In genomic region chr16:23321206-23321875, GRCh38 we compare ENCODE assay signal across 21 cellular contexts. TPM values are rescaled to one million over a fixed set of nuclear protein-coding genes. Genes with fewer than 3 reads are reported as not detected.
DNase-seq lines count a peak whose midpoint lies in the region; ATAC-seq and TF ChIP-seq lines count a peak whose summit lies in the region.
"Had no signal": no experiment of that assay in that cellular context is flagged by ENCODE, and none has a peak within 500 bp of the region (broad histone marks: within the 10 kb centered on the region; RNA-seq: fewer than 3 reads in every experiment).

No MANE protein-coding gene starts in this region.

- no peaks in the 10 kb centered on the region for H3K36me3 Mint-ChIP-seq in MCF 10A (ENCODE audit: insufficient read depth, unreplicated experiment)

- H3K9ac ChIP-seq in mesendoderm (ENCODE audit: low read length) = no peak overlapping the region

- TF ChIP-seq POLR2A in breast epithelium (IDR thresholded peaks at IDR 0.05) (no peak), upper lobe of left lung (IDR thresholded peaks at IDR 0.05) (no peak)

- H3K4me1 ChIP-seq in breast epithelium (no peaks in the 10 kb centered on the region), mesendoderm (ENCODE audit: control insufficient read depth, low read depth, low read length) (no peaks in the 10 kb centered on the region), upper lobe of left lung (peaks cover 19 to 60% (median 32%) of the 10 kb centered on the region in 4 donors)
- H3K4me1 ChIP-seq: Caco-2 had no signal

- H3K79me1 ChIP-seq in mesendoderm (ENCODE audit: low read length) = no peaks in the 10 kb centered on the region

- H3K4me3 Mint-ChIP-seq in MCF 10A (ENCODE audit: unreplicated experiment) = no peak overlapping the region
- H3K4me3 Mint-ChIP-seq: CD4-positive, alpha-beta T cell; H9 had no signal

- H3K79me2 ChIP-seq in mesendoderm (ENCODE audit: control insufficient read depth, insufficient read depth, low read length) = no peaks in the 10 kb centered on the region

- no peak for ATAC-seq in upper lobe of left lung (ENCODE audit: low FRiP score in 2 of 2)
- ATAC-seq: A549 had no signal

- H3K27ac ChIP-seq in breast epithelium (no peak overlapping the region), mesendoderm (ENCODE audit: low read depth, low read length) (no peak overlapping the region), upper lobe of left lung (peak overlapping the region; percentile 5 to 79 (median 61))
- H3K27ac ChIP-seq: 22Rv1, A549, C4-2B, HL-60 had no signal

- H3K4me3 ChIP-seq in breast epithelium = no peak overlapping the region
- H3K4me3 ChIP-seq in mesendoderm (ENCODE audit: low read length) = no peak overlapping the region
- H3K4me3 ChIP-seq in upper lobe of left lung = no peak overlapping the region
- H3K4me3 ChIP-seq: A549 had no signal

- POLR2A ChIA-PET in MCF 10A (lab: Yijun Ruan, JAX) = interaction anchor here (0.9 to 1.7 kb wide), 2 partner anchors 69 to 138 kb away, joined by 4 read pairs; no protein-coding TSS in a partner anchor

- H2BK15ac ChIP-seq in mesendoderm (replicated peaks; ENCODE audit: low read depth) = no peak overlapping the region

- BruUV-seq in MCF 10A (replicated peaks; lab: Mats Ljungman, UMichigan) = no TSS peak

- H4K5ac ChIP-seq in mesendoderm (ENCODE audit: low read length) = no peak overlapping the region

- no peak overlapping the region for H3K56ac ChIP-seq in mesendoderm (ENCODE audit: low read length)

- TF ChIP-seq EP300 in upper lobe of left lung (IDR thresholded peaks at IDR 0.05) = no peak

- peak overlapping the region; percentile 24 for H3K23ac ChIP-seq in mesendoderm (ENCODE audit: low read length)

- no CpG with 5 or more reads among the region's 14 CpGs for WGBS in mesendoderm (ENCODE audit: extremely low coverage, insufficient coverage, low lambda C conversion rate)
- 87 to 95% methylated on average over 14 of the region's 14 CpGs for WGBS in upper lobe of left lung, 2 donors

- H3K27me3 ChIP-seq in breast epithelium (no peaks in the 10 kb centered on the region), mesendoderm (ENCODE audit: insufficient read depth, low read length, poor library complexity) (no peaks in the 10 kb centered on the region), upper lobe of left lung (no peaks in the 10 kb centered on the region)

- H4K8ac ChIP-seq in mesendoderm (ENCODE audit: low read depth, low read length) = no peak overlapping the region

- no peaks in the 10 kb centered on the region for H3K9me3 ChIP-seq in breast epithelium
- H3K9me3 ChIP-seq in upper lobe of left lung = no peaks in the 10 kb centered on the region
- H3K9me3 ChIP-seq: A549, Caco-2 had no signal

- peak overlapping the region; percentile 5 for H3K27ac Mint-ChIP-seq in MCF 10A (ENCODE audit: low read depth, unreplicated experiment)
- H3K27ac Mint-ChIP-seq: CD4-positive, alpha-beta T cell; H9 had no signal

- no peak overlapping the region for H3K18ac ChIP-seq in mesendoderm (ENCODE audit: low read length)

- no peak overlapping the region for H3K4me2 ChIP-seq in mesendoderm (ENCODE audit: low read length)
- H3K4me2 ChIP-seq: A549 had no signal

- CTCF ChIA-PET in MCF 10A (lab: Yijun Ruan, JAX) = interaction anchor here (0.7 kb wide), 1 partner anchor 1695 kb away, joined by 3 read pairs; no protein-coding TSS in a partner anchor

- H2BK5ac ChIP-seq in mesendoderm (ENCODE audit: low read length) = no peak overlapping the region

- DNase-seq in MCF 10A (ENCODE audit: unreplicated experiment) = no peak
- DNase-seq in breast epithelium (ENCODE audit: low spot score in 2 of 2) = no peak
- no peak for DNase-seq in mesendoderm
- peak; percentile 76 for DNase-seq in posterior vena cava (ENCODE audit: low spot score)
- no peak for DNase-seq in upper lobe of left lung
- no peak for DNase-seq in HK-2 (ENCODE audit: unreplicated experiment)
- no peak for DNase-seq in activated CD4-positive, alpha-beta T cell treated with anti-CD3 and anti-CD28 coated beads for 1 hour
- DNase-seq in activated effector memory CD4-positive, alpha-beta T cell treated with anti-CD3 and anti-CD28 coated beads, Interleukin-2, amount 50 U/mL, for 16 hours = no peak
- DNase-seq: AML-193; Caco-2; CD4-positive, alpha-beta T cell; DMS153; GF-D8; H9; IMR-90 had no signal

- no peak overlapping the region for H2BK120ac ChIP-seq in mesendoderm (ENCODE audit: low read depth, low read length)

- no peak overlapping the region for H3K4ac ChIP-seq in mesendoderm (ENCODE audit: low read depth, low read length)

- H3K9me3 Mint-ChIP-seq in MCF 10A (ENCODE audit: unreplicated experiment) = no peaks in the 10 kb centered on the region
- H3K9me3 Mint-ChIP-seq: CD4-positive, alpha-beta T cell; H9 had no signal

- intact Hi-C loops in MCF 10A (cut with micrococcal nuclease) (no loop called here), breast epithelium (cut with DNase I; ENCODE audit: low total_unique reads) (no loop called here), posterior vena cava (cut with DNase I) (no loop called here)

- peaks cover 16% of the 10 kb centered on the region for H3K4me1 Mint-ChIP-seq in MCF 10A (ENCODE audit: insufficient read depth, unreplicated experiment)

- no peak overlapping the region for H2AK5ac ChIP-seq in mesendoderm (ENCODE audit: low read length)

- no peaks in the 10 kb centered on the region for H3K27me3 Mint-ChIP-seq in MCF 10A (ENCODE audit: insufficient read depth, unreplicated experiment)

- TF ChIP-seq CTCF in MCF 10A (IDR thresholded peaks at IDR 0.05; ENCODE audit: unreplicated experiment) (no peak), breast epithelium (IDR thresholded peaks at IDR 0.05) (no peak), upper lobe of left lung (IDR thresholded peaks at IDR 0.05) (no peak)

- no peaks in the 10 kb centered on the region for H3K36me3 ChIP-seq in breast epithelium
- H3K36me3 ChIP-seq in mesendoderm (ENCODE audit: control insufficient read depth, insufficient read depth, low read length) = no peaks in the 10 kb centered on the region
- no peaks in the 10 kb centered on the region for H3K36me3 ChIP-seq in upper lobe of left lung

RNA-seq across cellular contexts. Expression of gene SCNN1B, which starts 19.2 kb away (rescaled TPM):
- total RNA-seq in MCF 10A (2022) (9.5 and 12.5 TPM in 2 replicates), breast epithelium (10 to 100 TPM in 2 of 3 donors, 1 to 10 TPM in 1; 3.0 to 18.0 (median 18.0) TPM), posterior vena cava (1 to 10 TPM; 2.7 to 4.5 TPM), upper lobe of left lung (10 to 100 TPM; 40.3 to 82.0 (median 56.7) TPM)
- polyA plus RNA-seq in mesendoderm (2013, experiment 1 of 2) = 0.14 TPM
- polyA plus RNA-seq in mesendoderm (2013, experiment 2 of 2) = 0.22 TPM
- total RNA-seq: Caco-2; CD4-positive, alpha-beta T cell; HT1080; IMR-90 had no signal
- polyA plus RNA-seq: BJ, IMR-90 had no signal

Comparison
In these comparisons a context has a peak if more than half of its experiments do, and no peak if none do; other contexts are left out.
1. H3K27ac ChIP-seq: peak in upper lobe of left lung (4 of 4); none in breast epithelium (0 of 2) and mesendoderm (single experiment).